1 cellular context compared by ENCODE assay signal in the genomic region with DNA sequence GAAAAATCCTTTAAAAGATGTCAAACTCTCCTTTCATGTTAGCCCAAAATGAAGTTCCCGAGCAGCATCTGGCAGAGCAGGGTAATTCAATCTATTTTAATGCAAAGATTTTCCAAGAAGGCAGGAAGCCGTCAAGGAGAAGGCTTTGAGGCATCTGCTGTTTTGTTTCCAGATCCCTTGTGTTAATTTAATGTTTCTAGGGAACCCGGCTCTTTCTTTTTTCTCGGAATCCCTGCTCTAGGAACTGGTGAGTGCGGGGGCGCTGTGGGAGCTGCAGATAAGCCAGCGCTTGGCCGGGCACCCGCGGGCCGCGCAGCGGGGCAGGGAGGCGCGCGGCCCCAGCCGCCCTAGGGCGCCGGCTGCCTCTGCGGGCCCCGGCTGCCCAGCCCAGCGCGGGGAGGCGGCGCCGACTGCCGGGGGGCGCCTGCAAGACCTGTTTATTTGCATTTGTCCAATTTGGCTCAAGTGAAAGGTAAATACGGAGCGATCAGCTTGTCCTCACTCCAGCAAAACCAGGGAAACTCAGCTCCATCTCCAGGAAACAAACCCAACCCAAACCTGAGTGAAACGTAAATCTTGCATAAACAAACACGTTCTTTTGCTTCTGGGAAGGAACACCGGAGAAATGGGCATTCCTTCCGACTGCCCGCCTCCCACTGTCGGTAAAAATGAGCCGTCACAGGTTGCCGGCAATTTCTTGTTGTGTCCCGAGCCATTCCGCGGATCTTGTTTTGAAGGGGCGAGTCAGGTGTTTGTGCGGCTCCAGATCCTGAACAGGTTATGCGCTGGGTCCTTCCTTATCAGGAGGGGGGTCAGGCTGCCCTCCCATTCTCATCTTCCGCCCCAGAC.
A peak's percentile ranks its signal among the peaks of the same experiment; 100 is the strongest.
TF ChIP-seq lines count a peak whose summit lies in the region.

No MANE protein-coding gene starts in this region.

TF ChIP-seq in K562, 482 proteins besides CTCF, POLR2A, EP300 and RAD21 (continued from another document and continues in another):
- TF ChIP-seq, protein P1, sequence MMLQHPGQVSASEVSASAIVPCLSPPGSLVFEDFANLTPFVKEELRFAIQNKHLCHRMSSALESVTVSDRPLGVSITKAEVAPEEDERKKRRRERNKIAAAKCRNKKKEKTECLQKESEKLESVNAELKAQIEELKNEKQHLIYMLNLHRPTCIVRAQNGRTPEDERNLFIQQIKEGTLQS (IDR thresholded peaks at IDR 0.05) = no peak
- TF ChIP-seq, protein P1 (CRISPR knock-in tag; conservative IDR thresholded peaks at IDR 0.05) = no peak
- TF ChIP-seq ZNF644 (tag; IDR thresholded peaks at IDR 0.05; ENCODE audit: low read depth) (peak; percentile 85; the same call in 1 of the 2 replicates), THAP7 (CRISPR knock-in tag; IDR thresholded peaks at IDR 0.05) (no peak), SMC3 (conservative IDR thresholded peaks at IDR 0.05; ENCODE audit: insufficient read depth, low read depth, low read length) (peak; percentile 71; the same call in 1 of the 2 replicates), NFYB (IDR thresholded peaks at IDR 0.05; ENCODE audit: extremely low read depth, insufficient read length) (no peak), ZBTB40 (IDR thresholded peaks at IDR 0.05) (no peak), ZBTB40 (CRISPR knock-in tag; IDR thresholded peaks at IDR 0.05) (no peak), MEF2A (IDR thresholded peaks at IDR 0.05; ENCODE audit: control insufficient read depth, low read depth, low read length) (no peak), ZNF24 (IDR thresholded peaks at IDR 0.05) (peak; percentile 56; the same call in 1 of the 2 replicates), ZNF639 (CRISPR knock-in tag; conservative IDR thresholded peaks at IDR 0.05 in 1 of 2, IDR thresholded peaks at IDR 0.05 in 1 of 2) (no peak; a peak in 1 of 4 replicates), TARDBP (IDR thresholded peaks at IDR 0.05) (no peak; the same call in 1 of the 2 replicates), TCF7 (IDR thresholded peaks at IDR 0.05; ENCODE audit: borderline replicate concordance) (no peak), NR2F6 (CRISPR knock-in tag; IDR thresholded peaks at IDR 0.05) (no peak), CHD2 (IDR thresholded peaks at IDR 0.05; ENCODE audit: low read depth, low read length) (no peak), EWSR1 (IDR thresholded peaks at IDR 0.05; ENCODE audit: borderline replicate concordance, low read depth, partially characterized antibody) (no peak), CBX2 (IDR thresholded peaks at IDR 0.05; ENCODE audit: insufficient read depth, low read length, poor library complexity, severe bottlenecking) (no peak), PRPF4 (IDR thresholded peaks at IDR 0.05; ENCODE audit: insufficient read depth, low read depth, low read length, poor library complexity, severe bottlenecking) (no peak), ELF4 (CRISPR knock-in tag; IDR thresholded peaks at IDR 0.05) (no peak), CHD4 (IDR thresholded peaks at IDR 0.05; ENCODE audit: insufficient read depth, insufficient replicate concordance, low read depth, low read length, poor library complexity, severe bottlenecking) (no peak)
- TF ChIP-seq, protein P2, sequence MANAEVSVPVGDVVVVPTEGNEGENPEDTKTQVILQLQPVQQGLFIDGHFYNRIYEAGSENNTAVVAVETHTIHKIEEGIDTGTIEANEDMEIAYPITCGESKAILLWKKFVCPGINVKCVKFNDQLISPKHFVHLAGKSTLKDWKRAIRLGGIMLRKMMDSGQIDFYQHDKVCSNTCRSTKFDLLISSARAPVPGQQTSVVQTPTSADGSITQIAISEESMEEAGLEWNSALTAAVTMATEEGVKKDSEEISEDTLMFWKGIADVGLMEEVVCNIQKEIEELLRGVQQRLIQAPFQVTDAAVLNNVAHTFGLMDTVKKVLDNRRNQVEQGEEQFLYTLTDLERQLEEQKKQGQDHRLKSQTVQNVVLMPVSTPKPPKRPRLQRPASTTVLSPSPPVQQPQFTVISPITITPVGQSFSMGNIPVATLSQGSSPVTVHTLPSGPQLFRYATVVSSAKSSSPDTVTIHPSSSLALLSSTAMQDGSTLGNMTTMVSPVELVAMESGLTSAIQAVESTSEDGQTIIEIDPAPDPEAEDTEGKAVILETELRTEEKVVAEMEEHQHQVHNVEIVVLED (CRISPR knock-in tag; IDR thresholded peaks at IDR 0.05) = no peak
- TF ChIP-seq, protein P3, sequence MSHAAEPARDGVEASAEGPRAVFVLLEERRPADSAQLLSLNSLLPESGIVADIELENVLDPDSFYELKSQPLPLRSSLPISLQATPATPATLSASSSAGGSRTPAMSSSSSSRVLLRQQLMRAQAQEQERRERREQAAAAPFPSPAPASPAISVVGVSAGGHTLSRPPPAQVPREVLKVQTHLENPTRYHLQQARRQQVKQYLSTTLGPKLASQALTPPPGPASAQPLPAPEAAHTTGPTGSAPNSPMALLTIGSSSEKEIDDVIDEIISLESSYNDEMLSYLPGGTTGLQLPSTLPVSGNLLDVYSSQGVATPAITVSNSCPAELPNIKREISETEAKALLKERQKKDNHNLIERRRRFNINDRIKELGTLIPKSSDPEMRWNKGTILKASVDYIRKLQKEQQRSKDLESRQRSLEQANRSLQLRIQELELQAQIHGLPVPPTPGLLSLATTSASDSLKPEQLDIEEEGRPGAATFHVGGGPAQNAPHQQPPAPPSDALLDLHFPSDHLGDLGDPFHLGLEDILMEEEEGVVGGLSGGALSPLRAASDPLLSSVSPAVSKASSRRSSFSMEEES (CRISPR knock-in tag; IDR thresholded peaks at IDR 0.05) = no peak
- TF ChIP-seq, protein P4, sequence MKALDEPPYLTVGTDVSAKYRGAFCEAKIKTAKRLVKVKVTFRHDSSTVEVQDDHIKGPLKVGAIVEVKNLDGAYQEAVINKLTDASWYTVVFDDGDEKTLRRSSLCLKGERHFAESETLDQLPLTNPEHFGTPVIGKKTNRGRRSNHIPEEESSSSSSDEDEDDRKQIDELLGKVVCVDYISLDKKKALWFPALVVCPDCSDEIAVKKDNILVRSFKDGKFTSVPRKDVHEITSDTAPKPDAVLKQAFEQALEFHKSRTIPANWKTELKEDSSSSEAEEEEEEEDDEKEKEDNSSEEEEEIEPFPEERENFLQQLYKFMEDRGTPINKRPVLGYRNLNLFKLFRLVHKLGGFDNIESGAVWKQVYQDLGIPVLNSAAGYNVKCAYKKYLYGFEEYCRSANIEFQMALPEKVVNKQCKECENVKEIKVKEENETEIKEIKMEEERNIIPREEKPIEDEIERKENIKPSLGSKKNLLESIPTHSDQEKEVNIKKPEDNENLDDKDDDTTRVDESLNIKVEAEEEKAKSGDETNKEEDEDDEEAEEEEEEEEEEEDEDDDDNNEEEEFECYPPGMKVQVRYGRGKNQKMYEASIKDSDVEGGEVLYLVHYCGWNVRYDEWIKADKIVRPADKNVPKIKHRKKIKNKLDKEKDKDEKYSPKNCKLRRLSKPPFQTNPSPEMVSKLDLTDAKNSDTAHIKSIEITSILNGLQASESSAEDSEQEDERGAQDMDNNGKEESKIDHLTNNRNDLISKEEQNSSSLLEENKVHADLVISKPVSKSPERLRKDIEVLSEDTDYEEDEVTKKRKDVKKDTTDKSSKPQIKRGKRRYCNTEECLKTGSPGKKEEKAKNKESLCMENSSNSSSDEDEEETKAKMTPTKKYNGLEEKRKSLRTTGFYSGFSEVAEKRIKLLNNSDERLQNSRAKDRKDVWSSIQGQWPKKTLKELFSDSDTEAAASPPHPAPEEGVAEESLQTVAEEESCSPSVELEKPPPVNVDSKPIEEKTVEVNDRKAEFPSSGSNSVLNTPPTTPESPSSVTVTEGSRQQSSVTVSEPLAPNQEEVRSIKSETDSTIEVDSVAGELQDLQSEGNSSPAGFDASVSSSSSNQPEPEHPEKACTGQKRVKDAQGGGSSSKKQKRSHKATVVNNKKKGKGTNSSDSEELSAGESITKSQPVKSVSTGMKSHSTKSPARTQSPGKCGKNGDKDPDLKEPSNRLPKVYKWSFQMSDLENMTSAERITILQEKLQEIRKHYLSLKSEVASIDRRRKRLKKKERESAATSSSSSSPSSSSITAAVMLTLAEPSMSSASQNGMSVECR (CRISPR knock-in tag; IDR thresholded peaks at IDR 0.05) = no peak
- TF ChIP-seq, protein P5, sequence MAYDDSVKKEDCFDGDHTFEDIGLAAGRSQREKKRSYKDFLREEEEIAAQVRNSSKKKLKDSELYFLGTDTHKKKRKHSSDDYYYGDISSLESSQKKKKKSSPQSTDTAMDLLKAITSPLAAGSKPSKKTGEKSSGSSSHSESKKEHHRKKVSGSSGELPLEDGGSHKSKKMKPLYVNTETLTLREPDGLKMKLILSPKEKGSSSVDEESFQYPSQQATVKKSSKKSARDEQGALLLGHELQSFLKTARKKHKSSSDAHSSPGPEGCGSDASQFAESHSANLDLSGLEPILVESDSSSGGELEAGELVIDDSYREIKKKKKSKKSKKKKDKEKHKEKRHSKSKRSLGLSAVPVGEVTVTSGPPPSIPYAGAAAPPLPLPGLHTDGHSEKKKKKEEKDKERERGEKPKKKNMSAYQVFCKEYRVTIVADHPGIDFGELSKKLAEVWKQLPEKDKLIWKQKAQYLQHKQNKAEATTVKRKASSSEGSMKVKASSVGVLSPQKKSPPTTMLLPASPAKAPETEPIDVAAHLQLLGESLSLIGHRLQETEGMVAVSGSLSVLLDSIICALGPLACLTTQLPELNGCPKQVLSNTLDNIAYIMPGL (CRISPR knock-in tag; IDR thresholded peaks at IDR 0.05) = no peak
